In the genomic region with DNA sequence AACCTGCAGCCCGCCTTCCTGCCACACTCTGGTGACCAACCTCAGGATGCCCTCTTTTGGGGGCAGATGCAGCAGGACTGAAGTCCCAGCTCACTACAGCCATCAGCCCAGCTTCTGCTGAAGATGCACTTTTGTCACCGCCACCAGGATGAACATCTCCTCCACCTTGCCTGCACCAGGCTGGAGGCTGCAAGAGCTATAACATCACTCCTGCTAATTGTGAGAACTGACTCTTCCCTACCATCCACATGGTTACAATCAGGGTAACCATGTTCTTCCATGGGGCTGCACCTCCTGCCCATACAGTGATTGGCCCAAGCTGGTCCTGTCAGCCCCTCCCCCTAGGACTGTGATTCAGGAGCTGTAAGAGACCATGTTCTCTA, we compare ENCODE assay signal across 10 cellular contexts. TPM values are rescaled to one million over a fixed set of nuclear protein-coding genes. Genes with fewer than 3 reads are reported as not detected.
DNase-seq lines count a peak whose midpoint lies in the region; ATAC-seq and TF ChIP-seq lines count a peak whose summit lies in the region.
"Had no signal": no experiment of that assay in that cellular context is flagged by ENCODE, and none has a peak within 500 bp of the region (broad histone marks: within the 10 kb centered on the region; RNA-seq: fewer than 3 reads in every experiment).

No MANE protein-coding gene starts in this region.

- POLR2A ChIA-PET in CD8-positive, alpha-beta T cell (lab: Charles Lee), result interaction anchor here (1.0 to 3.1 kb wide), 9 partner anchors 11 to 221 kb away, joined by 3 to 25 read pairs (median 5); a partner anchor contains a TSS
- POLR2A ChIA-PET in HEK293 (lab: Yijun Ruan, JAX), result interaction anchor here (1.2 to 3.2 kb wide), 5 partner anchors 10 to 263 kb away, joined by 4 to 23 read pairs (median 10); a partner anchor contains a TSS

- H3K27ac Mint-ChIP-seq in CD8-positive, alpha-beta T cell, result peak overlapping the region; percentile 87
- peak overlapping the region; percentile 69 for H3K27ac Mint-ChIP-seq in activated naive CD8-positive, alpha-beta T cell treated with anti-CD3 and anti-CD28 coated beads, Interleukin-2, amount 50 U/mL, for 24 hours

- no peak overlapping the region for H3K4me3 ChIP-seq in CD8-positive, alpha-beta T cell (ENCODE audit: low read depth, low read length)
- H3K4me3 ChIP-seq in HEK293 (ENCODE audit: low read depth, low read length), result no peak overlapping the region
- peak overlapping the region; percentile 91 for H3K4me3 ChIP-seq in neural cell (ENCODE audit: low read length)

- H3K9me3 Mint-ChIP-seq in CD8-positive, alpha-beta T cell, result no peaks in the 10 kb centered on the region
- H3K9me3 Mint-ChIP-seq in activated naive CD8-positive, alpha-beta T cell treated with anti-CD3 and anti-CD28 coated beads, Interleukin-2, amount 50 U/mL, for 24 hours, result no peaks in the 10 kb centered on the region

- no peaks in the 10 kb centered on the region for H3K9me2 ChIP-seq in neural cell (ENCODE audit: insufficient read depth, low read length)

- no peaks in the 10 kb centered on the region for H3K9me3 ChIP-seq in CD8-positive, alpha-beta T cell (ENCODE audit: low read length)
- H3K9me3 ChIP-seq in HEK293 (ENCODE audit: control insufficient read depth, insufficient read depth, low read depth, low read length) (no peaks in the 10 kb centered on the region), neural cell (ENCODE audit: low read length) (no peaks in the 10 kb centered on the region)

- H3K4me2 ChIP-seq in neural cell (ENCODE audit: low read length), result no peak overlapping the region

- DNase-seq in CD8-positive, alpha-beta T cell, result no peak
- DNase-seq in activated naive CD8-positive, alpha-beta T cell treated with anti-CD3 and anti-CD28 coated beads, Interleukin-2, amount 50 U/mL, for 24 hours, result no peak
- DNase-seq in 8988T (no peak), NCI-H146 treated with DMSO at 0.1 percent for 48 hours (lab: John Stamatoyannopoulos, UW; ENCODE audit: unreplicated experiment) (no peak), NCI-H128 (lab: John Stamatoyannopoulos, UW; ENCODE audit: unreplicated experiment) (no peak)
- DNase-seq: NCI-H748 treated with DMSO at 0.1 percent for 48 hours had no signal

- no peaks in the 10 kb centered on the region for H3K36me3 ChIP-seq in CD8-positive, alpha-beta T cell (ENCODE audit: insufficient read depth, low read length)
- peaks cover 0 to 40% of the 10 kb centered on the region in 2 experiments; a peak in 1 of 3 replicates for H3K36me3 ChIP-seq in HEK293 (ENCODE audit: control insufficient read depth in 2 of 2, insufficient read depth in 1 of 2, low read length in 2 of 2)
- no peaks in the 10 kb centered on the region for H3K36me3 ChIP-seq in neural cell (ENCODE audit: insufficient read depth, low read length)

- H4K20me1 ChIP-seq in neural cell (ENCODE audit: insufficient read depth), result no peaks in the 10 kb centered on the region

- H3K4me1 ChIP-seq in CD8-positive, alpha-beta T cell (ENCODE audit: insufficient read depth, low read length), result peaks cover 28% of the 10 kb centered on the region
- no peaks in the 10 kb centered on the region for H3K4me1 ChIP-seq in HEK293 (ENCODE audit: control insufficient read depth, insufficient read depth, low read length)

- no peaks in the 10 kb centered on the region for H3F3A ChIP-seq in neural cell (ENCODE audit: insufficient read depth, low read length, poor library complexity, severe bottlenecking)

- peaks cover 39% of the 10 kb centered on the region for H3K4me1 Mint-ChIP-seq in CD8-positive, alpha-beta T cell (ENCODE audit: low read depth)
- H3K4me1 Mint-ChIP-seq in activated naive CD8-positive, alpha-beta T cell treated with anti-CD3 and anti-CD28 coated beads, Interleukin-2, amount 50 U/mL, for 24 hours, result peaks cover 29% of the 10 kb centered on the region

- no peak overlapping the region for H2AFZ ChIP-seq in neural cell (ENCODE audit: low read depth, low read length)

- no peak for ATAC-seq in CD8-positive, alpha-beta T cell
- ATAC-seq in activated naive CD8-positive, alpha-beta T cell treated with anti-CD3 and anti-CD28 coated beads, Interleukin-2, amount 50 U/mL, for 24 hours, result no peak
- ATAC-seq in HG02571 (IDR thresholded peaks at IDR 0.05; ENCODE audit: unreplicated experiment), result no peak

- intact Hi-C loops in CD8-positive, alpha-beta T cell (cut with DNase I, micrococcal nuclease), result loop anchor here (1.0 to 10.0 kb wide), 6 partner anchors 68 to 330 kb away; a partner anchor contains a TSS

- CTCF ChIA-PET in CD8-positive, alpha-beta T cell (lab: Charles Lee), result interaction anchor here (0.9 to 3.2 kb wide), 6 partner anchors 9 to 211 kb away, joined by 3 to 9 read pairs (median 6); a partner anchor contains a TSS
- CTCF ChIA-PET in HEK293 (lab: Yijun Ruan, JAX), result interaction anchor here (0.6 to 1.4 kb wide), 3 partner anchors 16 to 207 kb away, joined by 3 to 6 read pairs (median 4); no protein-coding TSS in a partner anchor

- H3K27ac ChIP-seq in CD8-positive, alpha-beta T cell (ENCODE audit: low read depth, low read length), result no peak overlapping the region
- no peak overlapping the region for H3K27ac ChIP-seq in HEK293 (ENCODE audit: extremely low read depth, low read depth, low read length)
- H3K27ac ChIP-seq in neural cell (ENCODE audit: low read length), result no peak overlapping the region

- TF ChIP-seq RAD21 in neural cell (conservative IDR thresholded peaks at IDR 0.05), result no peak

- TF ChIP-seq CTCF in CD8-positive, alpha-beta T cell (IDR thresholded peaks at IDR 0.05), result no peak
- TF ChIP-seq CTCF in HEK293 (tag by site-specific recombination; IDR thresholded peaks at IDR 0.05), result no peak
- no peak for TF ChIP-seq CTCF in neural cell (IDR thresholded peaks at IDR 0.05; ENCODE audit: poor library complexity, severe bottlenecking)

- no peak overlapping the region for H3K9ac ChIP-seq in neural cell (ENCODE audit: low read length)

- H3K36me3 Mint-ChIP-seq in CD8-positive, alpha-beta T cell, result peaks cover 3% of the 10 kb centered on the region
- peaks cover 2% of the 10 kb centered on the region for H3K36me3 Mint-ChIP-seq in activated naive CD8-positive, alpha-beta T cell treated with anti-CD3 and anti-CD28 coated beads, Interleukin-2, amount 50 U/mL, for 24 hours (ENCODE audit: low read depth)

- no peaks in the 10 kb centered on the region for H3K27me3 ChIP-seq in CD8-positive, alpha-beta T cell (ENCODE audit: insufficient read depth, low read length)
- H3K27me3 ChIP-seq in neural cell (ENCODE audit: insufficient read depth, low read depth, low read length), result no peaks in the 10 kb centered on the region

- H3K27me3 Mint-ChIP-seq in CD8-positive, alpha-beta T cell (ENCODE audit: low read depth), result no peaks in the 10 kb centered on the region
- H3K27me3 Mint-ChIP-seq in activated naive CD8-positive, alpha-beta T cell treated with anti-CD3 and anti-CD28 coated beads, Interleukin-2, amount 50 U/mL, for 24 hours, result no peaks in the 10 kb centered on the region

- H3K79me2 ChIP-seq in neural cell (replicated peaks; ENCODE audit: insufficient read depth, low read length), result no peaks in the 10 kb centered on the region

- H3K4me3 Mint-ChIP-seq in CD8-positive, alpha-beta T cell, result peak overlapping the region; percentile 96
- H3K4me3 Mint-ChIP-seq in activated naive CD8-positive, alpha-beta T cell treated with anti-CD3 and anti-CD28 coated beads, Interleukin-2, amount 50 U/mL, for 24 hours, result peak overlapping the region; percentile 82

- no peak for TF ChIP-seq EP300 in neural cell (conservative IDR thresholded peaks at IDR 0.05; ENCODE audit: poor library complexity, severe bottlenecking)

TF ChIP-seq in HEK293, 187 proteins besides CTCF, POLR2A, EP300 and RAD21 (continues in another document):
- TF ChIP-seq ZNF830 (tag by site-specific recombination; IDR thresholded peaks at IDR 0.05; ENCODE audit: low read depth) (no peak), ZBTB20 (tag by site-specific recombination; IDR thresholded peaks at IDR 0.05) (peak; percentile 18), KLF9 (tag by site-specific recombination; IDR thresholded peaks at IDR 0.05; ENCODE audit: low read depth) (no peak), SCRT2 (tag by site-specific recombination; IDR thresholded peaks at IDR 0.05) (peak; percentile 51; the same call in 1 of the 2 replicates), ZBTB17 (tag by site-specific recombination; IDR thresholded peaks at IDR 0.05) (peak; percentile 55), SCRT1 (tag by site-specific recombination; IDR thresholded peaks at IDR 0.05; ENCODE audit: borderline replicate concordance) (no peak), ZNF76 (tag by site-specific recombination; IDR thresholded peaks at IDR 0.05; ENCODE audit: borderline replicate concordance, low read depth) (no peak), ZNF311 (tag by site-specific recombination; IDR thresholded peaks at IDR 0.05; ENCODE audit: borderline replicate concordance) (no peak), ZNF366 (tag by site-specific recombination; conservative IDR thresholded peaks at IDR 0.05) (no peak)

TF ChIP-seq in neural cell, 6 proteins besides CTCF, POLR2A, EP300 and RAD21 (continues in another document):
- no peak for TF ChIP-seq EZH2 (IDR thresholded peaks at IDR 0.05; ENCODE audit: borderline replicate concordance, insufficient read depth, low read length, poor library complexity, severe bottlenecking)
- no peak for TF ChIP-seq MXI1 (conservative IDR thresholded peaks at IDR 0.05; ENCODE audit: poor library complexity, severe bottlenecking)
- no peak for TF ChIP-seq SMC3 (conservative IDR thresholded peaks at IDR 0.05; ENCODE audit: poor library complexity)
- no peak for TF ChIP-seq POLR2AphosphoS5 (IDR thresholded peaks at IDR 0.05)

RNA-seq across cellular contexts. Expression of a gene that starts 2.0 kb away (rescaled TPM):
- under 1 TPM; 0.65 to 0.75 TPM for total RNA-seq in CD8-positive, alpha-beta T cell
- polyA plus RNA-seq in neural cell, result not detected in 2 replicates
- polyA minus RNA-seq in neural cell, result not detected in 2 replicates

RNA-seq across cellular contexts. Expression of a gene that starts 2.6 kb away (rescaled TPM):
- total RNA-seq in CD8-positive, alpha-beta T cell, result under 1 TPM; 0.25 to 0.27 TPM
- not detected in 2 replicates for polyA plus RNA-seq in neural cell
- polyA minus RNA-seq in neural cell, result 0.23 and 0.49 TPM in 2 replicates
- total RNA-seq: posterior vena cava had no signal

RNA-seq across cellular contexts. Expression of a gene that starts 9.5 kb away (rescaled TPM):
- total RNA-seq in CD8-positive, alpha-beta T cell, result 1 to 10 TPM; 5.7 to 5.9 TPM
- polyA plus RNA-seq in neural cell, result 20.3 and 21.4 TPM in 2 replicates
- polyA minus RNA-seq in neural cell, result 17.0 and 23.4 TPM in 2 replicates

RNA-seq across cellular contexts. Expression of a gene that starts 21.4 kb away (rescaled TPM):
- total RNA-seq in CD8-positive, alpha-beta T cell, result 1 to 10 TPM; 1.2 to 1.3 TPM
- polyA plus RNA-seq in neural cell, result 1.8 and 2.3 TPM in 2 replicates
- 1.5 and 2.0 TPM in 2 replicates for polyA minus RNA-seq in neural cell

RNA-seq across cellular contexts. Expression of a gene that starts 55.4 kb away (rescaled TPM):
- 1 to 10 TPM; 2.7 to 2.8 TPM for total RNA-seq in CD8-positive, alpha-beta T cell
- polyA plus RNA-seq in neural cell, result 0.78 and 3.1 TPM in 2 replicates
- polyA minus RNA-seq in neural cell, result 1.7 and 2.9 TPM in 2 replicates
